In genomic region chr2:47778698-47779415, GRCh38 we compare ENCODE assay signal across 18 cellular contexts.
"Had no signal": no experiment of that assay in that cellular context is flagged by ENCODE, and none has a peak within 500 bp of the region (broad histone marks: within the 10 kb centered on the region; RNA-seq: fewer than 3 reads in every experiment).

No MANE protein-coding gene starts in this region.

- H3K27ac ChIP-seq: dorsolateral prefrontal cortex, tibial nerve, upper lobe of right lung had no signal

- H3K27ac Mint-ChIP-seq: nephron progenitor cell; stimulated activated effector memory CD8-positive, alpha-beta T cell treated with anti-CD3 and anti-CD28 coated beads, Interleukin-12 subunit alpha, Interleukin-12 subunit beta, amount 100 ng/mL, for 72 hours; stimulated activated naive CD8-positive, alpha-beta T cell treated with anti-CD3 and anti-CD28 coated beads, Interleukin-15, Interleukin-2, amounts not matched to agents 100 ng/mL and 50 ng/mL, for 24 hours had no signal

- FAIRE-seq: frontal cortex, kidney had no signal

- DNase-seq: central memory CD4-positive, alpha-beta T cell; cortex of kidney; dorsolateral prefrontal cortex; effector CD8-positive, alpha-beta T cell; kidney; left colon; mesendoderm; naive B cell; nephron progenitor cell; nucleus accumbens; ovary; stimulated activated CD4-positive, alpha-beta T cell treated with anti-CD3 and anti-CD28 coated beads, Interleukin-4, amount 100 ng/mL, for 1 hour; stimulated activated CD8-positive, alpha-beta memory T cell treated with anti-CD3 and anti-CD28 coated beads, Interleukin-4, amount 100 ng/mL, for 48 hours; upper lobe of right lung had no signal

- H3K27me3 Mint-ChIP-seq: naive B cell; stimulated activated naive CD8-positive, alpha-beta T cell treated with anti-CD3 and anti-CD28 coated beads, Interleukin-15, Interleukin-2, amounts not matched to agents 100 ng/mL and 50 ng/mL, for 24 hours had no signal

- H3K9me3 ChIP-seq: ovary, tibial nerve, upper lobe of right lung had no signal

- H3K9me3 Mint-ChIP-seq: naive B cell; nephron progenitor cell; stimulated activated effector memory CD8-positive, alpha-beta T cell treated with anti-CD3 and anti-CD28 coated beads, Interleukin-12 subunit alpha, Interleukin-12 subunit beta, amount 100 ng/mL, for 72 hours; stimulated activated naive CD8-positive, alpha-beta T cell treated with anti-CD3 and anti-CD28 coated beads, Interleukin-15, Interleukin-2, amounts not matched to agents 100 ng/mL and 50 ng/mL, for 24 hours had no signal

- H3K36me3 Mint-ChIP-seq: naive B cell had no signal

- H3K36me3 ChIP-seq: ovary, tibial nerve, upper lobe of right lung had no signal

- H3K4me3 Mint-ChIP-seq: nephron progenitor cell; stimulated activated effector memory CD8-positive, alpha-beta T cell treated with anti-CD3 and anti-CD28 coated beads, Interleukin-12 subunit alpha, Interleukin-12 subunit beta, amount 100 ng/mL, for 72 hours; stimulated activated naive CD8-positive, alpha-beta T cell treated with anti-CD3 and anti-CD28 coated beads, Interleukin-15, Interleukin-2, amounts not matched to agents 100 ng/mL and 50 ng/mL, for 24 hours had no signal

- H3K4me3 ChIP-seq: dorsolateral prefrontal cortex, ovary, tibial nerve, upper lobe of right lung had no signal

- H3K27me3 ChIP-seq: dorsolateral prefrontal cortex, ovary, tibial nerve, upper lobe of right lung had no signal
